In the genomic region with DNA sequence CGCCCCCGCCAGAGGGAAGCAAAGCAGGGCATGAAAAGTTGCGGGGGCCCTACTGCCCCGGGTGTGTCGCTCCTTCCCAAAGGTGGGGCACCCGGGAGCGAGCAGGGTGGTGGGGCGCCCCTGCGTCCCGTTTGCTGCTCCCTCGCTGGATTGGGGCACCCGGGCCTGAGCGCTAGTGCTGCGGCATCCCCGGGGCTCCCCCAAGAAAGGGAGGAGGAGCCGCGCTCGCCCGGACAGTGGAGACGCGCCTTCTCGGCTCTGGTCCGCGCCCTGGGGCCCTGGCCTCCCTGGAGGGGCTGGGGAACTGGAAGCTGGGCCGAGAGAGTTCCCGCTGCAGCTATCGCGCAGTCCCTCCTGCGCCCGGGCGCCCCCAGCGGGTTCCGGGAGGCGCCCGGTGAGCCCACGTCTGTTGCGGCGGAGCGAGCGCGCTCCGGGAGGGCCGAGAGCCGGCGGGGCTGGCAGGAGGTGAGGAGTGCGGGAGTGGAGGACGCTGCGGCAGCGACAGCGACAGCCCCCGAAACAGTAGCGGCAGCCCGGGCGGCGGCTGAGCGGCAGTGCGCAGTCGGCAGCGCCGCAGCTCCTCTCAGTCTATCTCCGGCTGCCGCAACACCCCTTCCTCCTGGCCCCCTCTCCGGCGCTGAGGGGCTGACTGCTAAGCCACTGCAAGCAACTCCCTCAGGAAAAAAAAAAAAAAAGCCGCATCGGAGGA, we compare ENCODE assay signal across 9 cellular contexts. TPM values are rescaled to one million over a fixed set of nuclear protein-coding genes. Genes with fewer than 3 reads are reported as not detected.
A peak's percentile ranks its signal among the peaks of the same experiment; 100 is the strongest.
DNase-seq lines count a peak whose midpoint lies in the region; ATAC-seq and TF ChIP-seq lines count a peak whose summit lies in the region.
"Had no signal": no experiment of that assay in that cellular context is flagged by ENCODE, and none has a peak within 500 bp of the region (broad histone marks: within the 10 kb centered on the region; RNA-seq: fewer than 3 reads in every experiment).

No MANE protein-coding gene starts in this region.

- TF ChIP-seq EP300 in ovary (IDR thresholded peaks at IDR 0.05) = no peak

- BruUV-seq in PC-3 (replicated peaks; lab: Mats Ljungman, UMichigan) = no TSS peak

- TF ChIP-seq CTCF in cardiac muscle cell (IDR thresholded peaks at IDR 0.05; ENCODE audit: low read depth, low read length) = no peak
- TF ChIP-seq CTCF in ovary (IDR thresholded peaks at IDR 0.05) = peak in 2 of 3 donors; percentile 29
- no peak for TF ChIP-seq CTCF in PC-3 (conservative IDR thresholded peaks at IDR 0.05; ENCODE audit: low read depth, low read length)

- intact Hi-C loops in ovary (cut with DNase I) (loop anchor here in 1 of 4 donors (5.0 kb wide), 1 partner anchor 153 kb away; no protein-coding TSS in a partner anchor), PC-3 (cut with micrococcal nuclease) (loop anchor here (10.0 kb wide), 2 partner anchors 570 to 660 kb away; no protein-coding TSS in a partner anchor)

- TF ChIP-seq POLR2A in ovary (IDR thresholded peaks at IDR 0.05) = no peak

- peaks cover 0 to 7% (median 4%) of the 10 kb centered on the region in 3 donors for H3K4me1 Mint-ChIP-seq in IgD-negative memory B cell

- H3K9me3 Mint-ChIP-seq in IgD-negative memory B cell = no peaks in the 10 kb centered on the region
- H3K9me3 Mint-ChIP-seq in activated naive CD4-positive, alpha-beta T cell treated with anti-CD3 and anti-CD28 coated beads, Interleukin-2, amount 50 U/mL, for 72 hours = no peaks in the 10 kb centered on the region

- H3K79me2 ChIP-seq in PC-3 (ENCODE audit: low read length) = no peaks in the 10 kb centered on the region

- DNase-seq in NCI-H2081 (lab: John Stamatoyannopoulos, UW) = peak; percentile 40 to 54
- no peak for DNase-seq in NCI-H2081 treated with DMSO at 0.1 percent for 48 hours (lab: John Stamatoyannopoulos, UW)
- peak in 1 of 2 donors; percentile 21 for DNase-seq in activated naive CD4-positive, alpha-beta T cell treated with anti-CD3 and anti-CD28 coated beads, Interleukin-2, amount 50 U/mL, for 72 hours (ENCODE audit: low spot score in 2 of 2)
- peak; percentile 74 to 87 for DNase-seq in cardiac muscle cell (ENCODE audit: low read depth in 1 of 2, low spot score in 1 of 2)
- peak; percentile 50 to 74 (median 61) for DNase-seq in ovary
- no peak for DNase-seq in PC-3

- H3K4me3 Mint-ChIP-seq in IgD-negative memory B cell = peak overlapping the region in 3 of 4 donors; percentile 77 to 79 (median 78)

- peaks cover 3% of the 10 kb centered on the region for H3K36me3 Mint-ChIP-seq in IgD-negative memory B cell
- H3K36me3 Mint-ChIP-seq in activated naive CD4-positive, alpha-beta T cell treated with anti-CD3 and anti-CD28 coated beads, Interleukin-2, amount 50 U/mL, for 72 hours = peaks cover 0 to 5% of the 10 kb centered on the region in 2 donors

- H3K9me2 ChIP-seq in PC-3 (replicated peaks; ENCODE audit: low read length) = no peaks in the 10 kb centered on the region

- no peak overlapping the region for H3K4me2 ChIP-seq in PC-3 (ENCODE audit: low read length)

- H3K27me3 ChIP-seq in cardiac muscle cell (no peaks in the 10 kb centered on the region), ovary (no peaks in the 10 kb centered on the region), PC-3 (ENCODE audit: low read length) (peaks cover 56% of the 10 kb centered on the region)

- POLR2A ChIA-PET in PC-3 (lab: Charles Lee; ENCODE audit: unreplicated experiment) = no interaction called here

- H3K27ac Mint-ChIP-seq in IgD-negative memory B cell = no peak overlapping the region
- no peak overlapping the region for H3K27ac Mint-ChIP-seq in activated naive CD4-positive, alpha-beta T cell treated with anti-CD3 and anti-CD28 coated beads, Interleukin-2, amount 50 U/mL, for 72 hours

- no peak overlapping the region for H2AFZ ChIP-seq in PC-3 (ENCODE audit: low read length)

- H3K27ac ChIP-seq in cardiac muscle cell (peak overlapping the region; percentile 95), ovary (peak overlapping the region; percentile 33 to 71), PC-3 (ENCODE audit: low read length) (no peak overlapping the region)

- H3K9me3 ChIP-seq in cardiac muscle cell (ENCODE audit: low read depth) (no peaks in the 10 kb centered on the region), ovary (no peaks in the 10 kb centered on the region), PC-3 (ENCODE audit: low read length) (no peaks in the 10 kb centered on the region)

- H3F3A ChIP-seq in PC-3 (ENCODE audit: low read length, unreplicated experiment) = no peaks in the 10 kb centered on the region

- H3K4me3 ChIP-seq in cardiac muscle cell (peak overlapping the region; percentile 97), ovary (peak overlapping the region; percentile 60), PC-3 (ENCODE audit: low read length) (no peak overlapping the region)

- H3K36me3 ChIP-seq in cardiac muscle cell (no peaks in the 10 kb centered on the region), ovary (no peaks in the 10 kb centered on the region), PC-3 (ENCODE audit: low read depth, low read length) (no peaks in the 10 kb centered on the region)

- CTCF ChIA-PET in PC-3 (lab: Charles Lee) = no interaction called here

- H3K4me1 ChIP-seq in cardiac muscle cell (ENCODE audit: low read depth) (peaks cover 30% of the 10 kb centered on the region), ovary (ENCODE audit: insufficient read depth) (peaks cover 2% of the 10 kb centered on the region), PC-3 (ENCODE audit: insufficient read depth, low read length) (peaks cover 12% of the 10 kb centered on the region; the same call in 1 of the 2 replicates)

- no peaks in the 10 kb centered on the region for H4K20me1 ChIP-seq in PC-3 (ENCODE audit: low read length)

- 0% methylated on average over 55 to 65 of the region's 66 CpGs for WGBS in ovary, 3 donors

- H3K9ac ChIP-seq in PC-3 (ENCODE audit: low read length) = no peak overlapping the region

- peaks cover 32% of the 10 kb centered on the region for H3K27me3 Mint-ChIP-seq in IgD-negative memory B cell

- ATAC-seq in activated naive CD4-positive, alpha-beta T cell treated with anti-CD3 and anti-CD28 coated beads, Interleukin-2, amount 50 U/mL, for 72 hours = peak; percentile 41 to 67
- ATAC-seq in PC-3 = no peak
- ATAC-seq in GM21529 (IDR thresholded peaks at IDR 0.05; ENCODE audit: unreplicated experiment) = no peak

RNA-seq across cellular contexts. Expression of gene BMPER, which starts 0.5 kb away (rescaled TPM):
- polyA plus RNA-seq in IgD-negative memory B cell (not detected), cardiac muscle cell (53.6 and 95.3 TPM in 2 replicates), ovary (1 to 10 TPM; 3.7 to 5.4 TPM)
- not detected for total RNA-seq in activated naive CD4-positive, alpha-beta T cell treated with anti-CD3 and anti-CD28 coated beads, Interleukin-2, amount 50 U/mL, for 72 hours
- total RNA-seq in cardiac muscle cell (55.1 and 138 TPM in 2 replicates), ovary (10 to 100 TPM in 2 of 7 donors, 1 to 10 TPM in 5; 2.9 to 15.3 (median 6.9) TPM), PC-3 (2014; rRNA removed) (0.06 and 0.11 TPM in 2 replicates)
- total RNA-seq: activated CD8-positive, alpha-beta memory T cell treated with anti-CD3 and anti-CD28 coated beads for 36 hours had no signal

Comparison
In these comparisons a context has a peak if more than half of its experiments do, and no peak if none do; other contexts are left out.
1. DNase-seq: peak in NCI-H2081 (2 of 2), cardiac muscle cell (2 of 2) and ovary (5 of 5); none in NCI-H2081 treated with DMSO at 0.1 percent for 48 hours (single experiment) and PC-3 (single experiment).
2. ATAC-seq: peak in activated naive CD4-positive, alpha-beta T cell treated with anti-CD3 and anti-CD28 coated beads, Interleukin-2, amount 50 U/mL, for 72 hours (2 of 2); none in PC-3 (single experiment) and GM21529 (single experiment).
3. CTCF ChIP-seq: peak in ovary (2 of 3); none in cardiac muscle cell (single experiment) and PC-3 (single experiment).